ENCODE assay signal across 28 cellular contexts in the genomic region with DNA sequence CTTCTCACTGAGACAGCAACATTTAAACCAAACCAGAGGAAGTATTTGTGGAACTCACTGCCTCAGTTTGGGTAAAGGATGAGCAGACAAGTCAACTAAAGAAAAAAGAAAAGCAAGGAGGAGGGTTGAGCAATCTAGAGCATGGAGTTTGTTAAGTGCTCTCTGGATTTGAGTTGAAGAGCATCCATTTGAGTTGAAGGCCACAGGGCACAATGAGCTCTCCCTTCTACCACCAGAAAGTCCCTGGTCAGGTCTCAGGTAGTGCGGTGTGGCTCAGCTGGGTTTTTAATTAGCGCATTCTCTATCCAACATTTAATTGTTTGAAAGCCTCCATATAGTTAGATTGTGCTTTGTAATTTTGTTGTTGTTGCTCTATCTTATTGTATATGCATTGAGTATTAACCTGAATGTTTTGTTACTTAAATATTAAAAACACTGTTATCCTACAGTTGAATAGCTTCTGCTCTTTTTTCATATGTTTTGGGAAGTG.
A peak's percentile ranks its signal among the peaks of the same experiment; 100 is the strongest.
DNase-seq lines count a peak whose midpoint lies in the region; ATAC-seq and TF ChIP-seq lines count a peak whose summit lies in the region.
"Had no signal": no experiment of that assay in that cellular context is flagged by ENCODE, and none has a peak within 500 bp of the region (broad histone marks: within the 10 kb centered on the region; RNA-seq: fewer than 3 reads in every experiment).

No MANE protein-coding gene starts in this region.

- TF ChIP-seq CTCF in GM12865 (IDR thresholded peaks at IDR 0.05; ENCODE audit: insufficient read depth, low read depth, low read length, missing control alignments): no peak

- H3K4me3 ChIP-seq in GM12865 (ENCODE audit: low read depth, low read length): no peak overlapping the region
- H3K4me3 ChIP-seq: GM23248, PC-9, SJSA1 had no signal

- peak; percentile 73 for DNase-seq in GM12865 (ENCODE audit: low read depth)
- no peak for DNase-seq in NK-92 (lab: John Stamatoyannopoulos, UW; ENCODE audit: unreplicated experiment)
- no peak for DNase-seq in RKO (ENCODE audit: low spot score)
- no peak for DNase-seq in middle frontal gyrus (ENCODE audit: extremely low spot score, low spot score)
- DNase-seq in ecto neural progenitor cell (ENCODE audit: low spot score): no peak
- DNase-seq: Caco-2; CD8-positive, alpha-beta T cell; DMS79; EL; GDM1; GM23248; H7; IMR-90; KG1; MM.1S; NCI-H1694; NCI-H2081; NCI-H2171 treated with DMSO at 0.1 percent for 48 hours; NCI-H524 treated with DMSO at 0.1 percent for 48 hours; NCI-H82; PC-9; Right ventricle myocardium superior; RPMI8226; T-helper 1 cell had no signal

- ATAC-seq in GM19397 (IDR thresholded peaks at IDR 0.05; ENCODE audit: unreplicated experiment) (peak; percentile 14), HG02642 (IDR thresholded peaks at IDR 0.05; ENCODE audit: poor library complexity, unreplicated experiment) (peak; percentile 27), HG03045 (IDR thresholded peaks at IDR 0.05; ENCODE audit: unreplicated experiment) (peak; percentile 18)
- ATAC-seq: CD8-positive, alpha-beta T cell had no signal
